ENCODE assay signal across 21 cellular contexts in the genomic region with DNA sequence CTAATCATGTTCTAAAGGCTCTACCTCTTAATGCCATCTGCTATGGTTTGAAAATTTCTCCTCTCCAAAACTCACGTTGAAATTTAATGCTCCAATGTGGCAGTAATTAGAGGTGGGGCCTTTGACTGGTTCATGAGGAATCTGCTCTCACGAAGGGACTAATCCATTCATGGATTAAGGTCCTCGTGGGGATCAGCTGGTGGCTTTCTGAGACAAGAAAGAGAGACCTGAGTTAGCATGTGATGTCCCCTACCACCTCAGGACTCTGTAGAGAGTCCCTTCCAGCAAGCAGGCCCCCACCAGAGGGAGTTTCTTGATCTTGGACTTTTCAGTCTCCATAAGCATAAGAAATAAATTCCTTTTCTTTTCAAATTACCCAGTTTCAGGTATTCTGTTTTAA.
DNase-seq lines count a peak whose midpoint lies in the region; ATAC-seq and TF ChIP-seq lines count a peak whose summit lies in the region.
"Had no signal": no experiment of that assay in that cellular context is flagged by ENCODE, and none has a peak within 500 bp of the region (broad histone marks: within the 10 kb centered on the region; RNA-seq: fewer than 3 reads in every experiment).

No MANE protein-coding gene starts in this region.

- DNase-seq in GM23338 (ENCODE audit: low spot score) (peak; percentile 42), NCI-H69 (lab: John Stamatoyannopoulos, UW) (peak; percentile 2), vagina (ENCODE audit: extremely low spot score in 2 of 2) (no peak)
- DNase-seq in natural killer cell treated with Interleukin-12 subunit alpha and Interleukin-12 subunit beta and Interleukin-15 and Interleukin-18, amount 100 ng/mL, for 72 hours (ENCODE audit: low spot score): no peak
- no peak for DNase-seq in stimulated activated CD4-positive, alpha-beta T cell treated with anti-CD3 and anti-CD28 coated beads, Interleukin-1b, Interleukin-23, amount 100 ng/mL, for 48 hours
- DNase-seq: CD4-positive, alpha-beta T cell; DND-41; H7; IMR-90; Karpas-422; MG63; NCI-H1092; NCI-H1694; NCI-H446; NCI-H774; SK-N-SH; T-helper 1 cell had no signal

- TF ChIP-seq POLR2A in vagina (IDR thresholded peaks at IDR 0.05): no peak

- intact Hi-C loops in vagina (cut with DNase I): no loop called here

- H3K4me3 Mint-ChIP-seq in GM23338 (no peak overlapping the region), nephron (no peak overlapping the region)
- no peak overlapping the region for H3K4me3 Mint-ChIP-seq in natural killer cell treated with Interleukin-12 subunit alpha and Interleukin-12 subunit beta and Interleukin-15 and Interleukin-18, amount 100 ng/mL, for 72 hours
- H3K4me3 Mint-ChIP-seq: CD4-positive, alpha-beta T cell had no signal

- H3K9me3 Mint-ChIP-seq in GM23338 (no peaks in the 10 kb centered on the region), nephron (no peaks in the 10 kb centered on the region)
- peaks cover 7% of the 10 kb centered on the region for H3K9me3 Mint-ChIP-seq in natural killer cell treated with Interleukin-12 subunit alpha and Interleukin-12 subunit beta and Interleukin-15 and Interleukin-18, amount 100 ng/mL, for 72 hours
- H3K9me3 Mint-ChIP-seq: CD4-positive, alpha-beta T cell had no signal

- WGBS in ectodermal cell, 2 experiments: 62 to 75% methylated on average over 3 of the region's 3 CpGs

- H3K27me3 ChIP-seq in GM23338 (ENCODE audit: insufficient read depth) (no peaks in the 10 kb centered on the region), ectodermal cell (ENCODE audit: control insufficient read depth, insufficient read depth, low read length, poor library complexity, severe bottlenecking) (no peaks in the 10 kb centered on the region), vagina (no peaks in the 10 kb centered on the region)
- H3K27me3 ChIP-seq: MG63 had no signal

- H4K20me1 ChIP-seq in GM23338 (replicated peaks; ENCODE audit: insufficient read depth): no peaks in the 10 kb centered on the region

- H3K4me1 ChIP-seq in GM23338 (ENCODE audit: insufficient read depth): peaks cover 28% of the 10 kb centered on the region
- no peaks in the 10 kb centered on the region for H3K4me1 ChIP-seq in ectodermal cell (ENCODE audit: control insufficient read depth, insufficient read depth, low read length)
- peaks cover 8% of the 10 kb centered on the region for H3K4me1 ChIP-seq in vagina

- H2AFZ ChIP-seq in GM23338: no peak overlapping the region

- H3K27ac ChIP-seq in GM23338 (ENCODE audit: low read depth) (peak overlapping the region; percentile 35; the same call in 1 of the 2 replicates), ectodermal cell (ENCODE audit: insufficient read depth, low read depth, low read length, poor library complexity, severe bottlenecking) (peak overlapping the region; percentile 36), vagina (no peak overlapping the region)

- H3K79me2 ChIP-seq in GM23338 (replicated peaks; ENCODE audit: insufficient read depth): peaks cover 53% of the 10 kb centered on the region

- peak; percentile 59 for ATAC-seq in GM23338
- ATAC-seq in natural killer cell treated with Interleukin-12 subunit alpha and Interleukin-12 subunit beta and Interleukin-15 and Interleukin-18, amount 100 ng/mL, for 72 hours: no peak
- ATAC-seq: GM12878, Right ventricle myocardium inferior had no signal

- H3K36me3 ChIP-seq in GM23338 (ENCODE audit: insufficient read depth) (no peaks in the 10 kb centered on the region), ectodermal cell (ENCODE audit: control insufficient read depth, insufficient read depth, low read length) (no peaks in the 10 kb centered on the region), vagina (no peaks in the 10 kb centered on the region)
- H3K36me3 ChIP-seq: MG63 had no signal

- H3K4me3 ChIP-seq in GM23338 (no peak overlapping the region), ectodermal cell (ENCODE audit: insufficient read depth, low read depth, low read length) (no peak overlapping the region), vagina (no peak overlapping the region)
- H3K4me3 ChIP-seq: GM12878, MG63 had no signal

- TF ChIP-seq CTCF in GM23338 (conservative IDR thresholded peaks at IDR 0.05; ENCODE audit: low read depth in 2 of 2) (0 out of 4 replicates have a peak, but pooled peaks of 1 of the 2 experiments have one; percentile 14), nephron (IDR thresholded peaks at IDR 0.05; ENCODE audit: unreplicated experiment in 3 of 3) (no peak), vagina (IDR thresholded peaks at IDR 0.05) (no peak)

- H3K36me3 Mint-ChIP-seq in GM23338 (ENCODE audit: low read depth) (peaks cover 6% of the 10 kb centered on the region; the same call in 1 of the 3 replicates), nephron (ENCODE audit: low read depth) (peaks cover 40% of the 10 kb centered on the region)
- H3K36me3 Mint-ChIP-seq in natural killer cell treated with Interleukin-12 subunit alpha and Interleukin-12 subunit beta and Interleukin-15 and Interleukin-18, amount 100 ng/mL, for 72 hours: peaks cover 8% of the 10 kb centered on the region

- peak overlapping the region; percentile 24; the same call in 1 of the 2 replicates for H3K4me2 ChIP-seq in GM23338
- H3K4me2 ChIP-seq: SK-N-SH had no signal

- no peaks in the 10 kb centered on the region for H3F3A ChIP-seq in GM23338 (replicated peaks; ENCODE audit: low read depth)

- H3K27me3 Mint-ChIP-seq in GM23338 (ENCODE audit: insufficient read depth, low read depth, poor library complexity): no peaks in the 10 kb centered on the region
- no peaks in the 10 kb centered on the region for H3K27me3 Mint-ChIP-seq in nephron (ENCODE audit: low read depth)
- no peaks in the 10 kb centered on the region for H3K27me3 Mint-ChIP-seq in natural killer cell treated with Interleukin-12 subunit alpha and Interleukin-12 subunit beta and Interleukin-15 and Interleukin-18, amount 100 ng/mL, for 72 hours
- H3K27me3 Mint-ChIP-seq: CD4-positive, alpha-beta T cell had no signal

- H3K4me1 Mint-ChIP-seq in GM23338 (peaks cover 30% of the 10 kb centered on the region), nephron (peaks cover 21% of the 10 kb centered on the region)
- no peaks in the 10 kb centered on the region for H3K4me1 Mint-ChIP-seq in natural killer cell treated with Interleukin-12 subunit alpha and Interleukin-12 subunit beta and Interleukin-15 and Interleukin-18, amount 100 ng/mL, for 72 hours (ENCODE audit: low read depth in 2 of 2)

- H3K9me3 ChIP-seq in ectodermal cell (ENCODE audit: control insufficient read depth, low read length) (no peaks in the 10 kb centered on the region), vagina (no peaks in the 10 kb centered on the region)
- H3K9me3 ChIP-seq: MG63, SK-N-SH had no signal

- H3K9me2 ChIP-seq in GM23338 (ENCODE audit: insufficient read depth): no peaks in the 10 kb centered on the region
- H3K9me2 ChIP-seq: SK-N-SH had no signal

- H3K27ac Mint-ChIP-seq in GM23338 (peak overlapping the region; percentile 71; the same call in 1 of the 2 replicates), nephron (peak overlapping the region; percentile 25 to 62 (median 55))
- H3K27ac Mint-ChIP-seq in natural killer cell treated with Interleukin-12 subunit alpha and Interleukin-12 subunit beta and Interleukin-15 and Interleukin-18, amount 100 ng/mL, for 72 hours: no peak overlapping the region
- H3K27ac Mint-ChIP-seq: CD4-positive, alpha-beta T cell had no signal

TF ChIP-seq in GM23338, 12 proteins besides CTCF, POLR2A, EP300 and RAD21:
- TF ChIP-seq JUNB (IDR thresholded peaks at IDR 0.05; ENCODE audit: unreplicated experiment) (no peak), NANOG (IDR thresholded peaks at IDR 0.05; ENCODE audit: borderline replicate concordance) (no peak), ZNF114 (CRISPR knock-in tag; IDR thresholded peaks at IDR 0.05) (no peak)

Comparison
In these comparisons a context has a peak if more than half of its experiments do, and no peak if none do; other contexts are left out.
1. DNase-seq: peak in GM23338 (single experiment) and NCI-H69 (single experiment); none in vagina (0 of 2), natural killer cell treated with Interleukin-12 subunit alpha and Interleukin-12 subunit beta and Interleukin-15 and Interleukin-18, amount 100 ng/mL, for 72 hours (single experiment) and stimulated activated CD4-positive, alpha-beta T cell treated with anti-CD3 and anti-CD28 coated beads, Interleukin-1b, Interleukin-23, amount 100 ng/mL, for 48 hours (single experiment).
2. H3K27ac Mint-ChIP-seq: peak in GM23338 (single experiment) and nephron (3 of 3); none in natural killer cell treated with Interleukin-12 subunit alpha and Interleukin-12 subunit beta and Interleukin-15 and Interleukin-18, amount 100 ng/mL, for 72 hours (0 of 2).